ENCODE assay signal across 1 cellular context in the genomic region with DNA sequence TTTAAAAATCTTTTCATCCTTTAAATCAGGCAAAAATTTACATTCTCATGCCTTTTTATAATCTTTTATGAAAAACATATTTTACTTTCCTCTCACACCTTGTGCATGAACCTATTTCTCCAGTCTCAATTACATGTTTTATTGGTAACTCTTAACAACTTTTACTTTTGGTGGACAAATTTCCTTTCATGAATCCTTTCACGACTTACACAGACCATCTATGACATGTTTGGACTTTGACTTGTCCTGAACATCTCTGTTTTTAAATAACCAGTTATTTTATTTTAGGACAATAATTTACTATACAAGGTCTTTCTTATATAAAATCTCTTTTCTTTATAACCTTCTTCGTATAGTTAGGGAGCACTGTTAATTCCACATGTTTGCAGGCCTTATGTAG.
A peak's percentile ranks its signal among the peaks of the same experiment; 100 is the strongest.
TF ChIP-seq lines count a peak whose summit lies in the region.

No MANE protein-coding gene starts in this region.

TF ChIP-seq in HEK293, 187 proteins besides CTCF, POLR2A, EP300 and RAD21 (continued from another document):
- TF ChIP-seq, protein P1, sequence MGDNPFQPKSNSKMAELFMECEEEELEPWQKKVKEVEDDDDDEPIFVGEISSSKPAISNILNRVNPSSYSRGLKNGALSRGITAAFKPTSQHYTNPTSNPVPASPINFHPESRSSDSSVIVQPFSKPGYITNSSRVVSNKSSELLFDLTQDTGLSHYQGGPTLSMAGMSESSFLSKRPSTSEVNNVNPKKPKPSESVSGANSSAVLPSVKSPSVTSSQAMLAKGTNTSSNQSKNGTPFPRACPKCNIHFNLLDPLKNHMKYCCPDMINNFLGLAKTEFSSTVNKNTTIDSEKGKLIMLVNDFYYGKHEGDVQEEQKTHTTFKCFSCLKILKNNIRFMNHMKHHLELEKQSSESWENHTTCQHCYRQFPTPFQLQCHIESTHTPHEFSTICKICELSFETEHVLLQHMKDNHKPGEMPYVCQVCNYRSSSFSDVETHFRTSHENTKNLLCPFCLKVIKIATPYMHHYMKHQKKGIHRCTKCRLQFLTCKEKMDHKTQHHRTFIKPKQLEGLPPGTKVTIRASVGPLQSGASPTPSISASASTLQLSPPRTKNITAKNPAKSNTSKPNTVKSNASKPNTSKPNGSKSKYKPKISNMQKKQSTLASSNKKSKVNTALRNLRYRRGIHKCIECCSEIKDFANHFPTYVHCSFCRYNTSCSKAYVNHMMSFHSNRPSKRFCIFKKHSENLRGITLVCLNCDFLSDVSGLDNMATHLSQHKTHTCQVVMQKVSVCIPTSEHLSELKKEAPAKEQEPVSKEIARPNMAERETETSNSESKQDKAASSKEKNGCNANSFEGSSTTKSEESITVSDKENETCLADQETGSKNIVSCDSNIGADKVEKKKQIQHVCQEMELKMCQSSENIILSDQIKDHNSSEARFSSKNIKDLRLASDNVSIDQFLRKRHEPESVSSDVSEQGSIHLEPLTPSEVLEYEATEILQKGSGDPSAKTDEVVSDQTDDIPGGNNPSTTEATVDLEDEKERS (tag by site-specific recombination; IDR thresholded peaks at IDR 0.05) = peak; percentile 98
- TF ChIP-seq ZNF266 (tag by site-specific recombination; IDR thresholded peaks at IDR 0.05; ENCODE audit: low read depth) (no peak), ZFP3 (tag by site-specific recombination; IDR thresholded peaks at IDR 0.05; ENCODE audit: low read depth) (no peak), ZNF37A (tag by site-specific recombination; IDR thresholded peaks at IDR 0.05) (peak; percentile 81), ZNF404 (tag by site-specific recombination; IDR thresholded peaks at IDR 0.05) (0 out of 2 replicates have a peak, but pooled peaks have one; percentile 19), ZNF184 (tag by site-specific recombination; IDR thresholded peaks at IDR 0.05) (peak; percentile 92), ZNF596 (tag by site-specific recombination; IDR thresholded peaks at IDR 0.05) (no peak), ZEB2 (tag by site-specific recombination; IDR thresholded peaks at IDR 0.05) (no peak), ZNF366 (tag by site-specific recombination; conservative IDR thresholded peaks at IDR 0.05) (0 out of 2 replicates have a peak, but pooled peaks have one; percentile 15), ZNF677 (tag by site-specific recombination; IDR thresholded peaks at IDR 0.05) (0 out of 2 replicates have a peak, but pooled peaks have one; percentile 48), KLF8 (tag by site-specific recombination; IDR thresholded peaks at IDR 0.05) (no peak), ZNF302 (tag by site-specific recombination; IDR thresholded peaks at IDR 0.05; ENCODE audit: low read depth) (no peak), SETDB1 (IDR thresholded peaks at IDR 0.05; ENCODE audit: insufficient read length, low read length) (peak; percentile 100), ZNF529 (tag by site-specific recombination; IDR thresholded peaks at IDR 0.05; ENCODE audit: insufficient replicate concordance) (peak; percentile 87), ZNF549 (tag by site-specific recombination; IDR thresholded peaks at IDR 0.05) (peak; percentile 94), TRIM28 (IDR thresholded peaks at IDR 0.05; ENCODE audit: borderline replicate concordance, low read length) (peak; percentile 98), YY1 (tag by site-specific recombination; IDR thresholded peaks at IDR 0.05) (no peak), GFI1B (tag by site-specific recombination; IDR thresholded peaks at IDR 0.05) (peak; percentile 19; the same call in 1 of the 2 replicates), ZNF514 (tag by site-specific recombination; IDR thresholded peaks at IDR 0.05) (no peak), ZNF561 (tag by site-specific recombination; IDR thresholded peaks at IDR 0.05; ENCODE audit: borderline replicate concordance) (0 out of 2 replicates have a peak, but pooled peaks have one; percentile 19), HOXA7 (CRISPR knock-in tag; IDR thresholded peaks at IDR 0.05; ENCODE audit: borderline replicate concordance) (no peak), ZNF416 (tag by site-specific recombination; IDR thresholded peaks at IDR 0.05) (0 out of 2 replicates have a peak, but pooled peaks have one; percentile 53), HOXD13 (CRISPR knock-in tag; IDR thresholded peaks at IDR 0.05; ENCODE audit: borderline replicate concordance) (no peak), ZNF324 (tag by site-specific recombination; IDR thresholded peaks at IDR 0.05) (0 out of 2 replicates have a peak, but pooled peaks have one; percentile 49), KLF16 (tag by site-specific recombination; IDR thresholded peaks at IDR 0.05) (no peak), ZNF610 (tag by site-specific recombination; IDR thresholded peaks at IDR 0.05; ENCODE audit: borderline replicate concordance) (peak; percentile 84), ZNF544 (tag by site-specific recombination; IDR thresholded peaks at IDR 0.05) (no peak), KLF10 (tag by site-specific recombination; IDR thresholded peaks at IDR 0.05) (no peak)
- TF ChIP-seq, protein P2, sequence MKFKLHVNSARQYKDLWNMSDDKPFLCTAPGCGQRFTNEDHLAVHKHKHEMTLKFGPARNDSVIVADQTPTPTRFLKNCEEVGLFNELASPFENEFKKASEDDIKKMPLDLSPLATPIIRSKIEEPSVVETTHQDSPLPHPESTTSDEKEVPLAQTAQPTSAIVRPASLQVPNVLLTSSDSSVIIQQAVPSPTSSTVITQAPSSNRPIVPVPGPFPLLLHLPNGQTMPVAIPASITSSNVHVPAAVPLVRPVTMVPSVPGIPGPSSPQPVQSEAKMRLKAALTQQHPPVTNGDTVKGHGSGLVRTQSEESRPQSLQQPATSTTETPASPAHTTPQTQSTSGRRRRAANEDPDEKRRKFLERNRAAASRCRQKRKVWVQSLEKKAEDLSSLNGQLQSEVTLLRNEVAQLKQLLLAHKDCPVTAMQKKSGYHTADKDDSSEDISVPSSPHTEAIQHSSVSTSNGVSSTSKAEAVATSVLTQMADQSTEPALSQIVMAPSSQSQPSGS (tag by site-specific recombination; IDR thresholded peaks at IDR 0.05; ENCODE audit: low read depth) = no peak
- TF ChIP-seq, protein P3, sequence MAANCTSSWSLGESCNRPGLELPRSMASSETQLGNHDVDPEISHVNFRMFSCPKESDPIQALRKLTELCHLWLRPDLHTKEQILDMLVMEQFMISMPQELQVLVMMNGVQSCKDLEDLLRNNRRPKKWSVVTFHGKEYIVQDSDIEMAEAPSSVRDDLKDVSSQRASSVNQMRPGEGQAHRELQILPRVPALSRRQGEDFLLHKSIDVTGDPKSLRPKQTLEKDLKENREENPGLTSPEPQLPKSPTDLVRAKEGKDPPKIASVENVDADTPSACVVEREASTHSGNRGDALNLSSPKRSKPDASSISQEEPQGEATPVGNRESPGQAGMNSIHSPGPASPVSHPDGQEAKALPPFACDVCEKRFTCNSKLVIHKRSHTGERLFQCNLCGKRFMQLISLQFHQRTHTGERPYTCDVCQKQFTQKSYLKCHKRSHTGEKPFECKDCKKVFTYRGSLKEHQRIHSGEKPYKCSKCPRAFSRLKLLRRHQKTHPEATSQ (tag by site-specific recombination; IDR thresholded peaks at IDR 0.05) = no peak
- TF ChIP-seq, protein P4, sequence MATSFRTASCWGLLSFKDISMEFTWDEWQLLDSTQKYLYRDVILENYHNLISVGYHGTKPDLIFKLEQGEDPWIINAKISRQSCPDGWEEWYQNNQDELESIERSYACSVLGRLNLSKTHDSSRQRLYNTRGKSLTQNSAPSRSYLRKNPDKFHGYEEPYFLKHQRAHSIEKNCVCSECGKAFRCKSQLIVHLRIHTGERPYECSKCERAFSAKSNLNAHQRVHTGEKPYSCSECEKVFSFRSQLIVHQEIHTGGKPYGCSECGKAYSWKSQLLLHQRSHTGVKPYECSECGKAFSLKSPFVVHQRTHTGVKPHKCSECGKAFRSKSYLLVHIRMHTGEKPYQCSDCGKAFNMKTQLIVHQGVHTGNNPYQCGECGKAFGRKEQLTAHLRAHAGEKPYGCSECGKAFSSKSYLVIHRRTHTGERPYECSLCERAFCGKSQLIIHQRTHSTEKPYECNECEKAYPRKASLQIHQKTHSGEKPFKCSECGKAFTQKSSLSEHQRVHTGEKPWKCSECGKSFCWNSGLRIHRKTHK (tag by site-specific recombination; IDR thresholded peaks at IDR 0.05) = peak; percentile 48
- TF ChIP-seq, protein P5, sequence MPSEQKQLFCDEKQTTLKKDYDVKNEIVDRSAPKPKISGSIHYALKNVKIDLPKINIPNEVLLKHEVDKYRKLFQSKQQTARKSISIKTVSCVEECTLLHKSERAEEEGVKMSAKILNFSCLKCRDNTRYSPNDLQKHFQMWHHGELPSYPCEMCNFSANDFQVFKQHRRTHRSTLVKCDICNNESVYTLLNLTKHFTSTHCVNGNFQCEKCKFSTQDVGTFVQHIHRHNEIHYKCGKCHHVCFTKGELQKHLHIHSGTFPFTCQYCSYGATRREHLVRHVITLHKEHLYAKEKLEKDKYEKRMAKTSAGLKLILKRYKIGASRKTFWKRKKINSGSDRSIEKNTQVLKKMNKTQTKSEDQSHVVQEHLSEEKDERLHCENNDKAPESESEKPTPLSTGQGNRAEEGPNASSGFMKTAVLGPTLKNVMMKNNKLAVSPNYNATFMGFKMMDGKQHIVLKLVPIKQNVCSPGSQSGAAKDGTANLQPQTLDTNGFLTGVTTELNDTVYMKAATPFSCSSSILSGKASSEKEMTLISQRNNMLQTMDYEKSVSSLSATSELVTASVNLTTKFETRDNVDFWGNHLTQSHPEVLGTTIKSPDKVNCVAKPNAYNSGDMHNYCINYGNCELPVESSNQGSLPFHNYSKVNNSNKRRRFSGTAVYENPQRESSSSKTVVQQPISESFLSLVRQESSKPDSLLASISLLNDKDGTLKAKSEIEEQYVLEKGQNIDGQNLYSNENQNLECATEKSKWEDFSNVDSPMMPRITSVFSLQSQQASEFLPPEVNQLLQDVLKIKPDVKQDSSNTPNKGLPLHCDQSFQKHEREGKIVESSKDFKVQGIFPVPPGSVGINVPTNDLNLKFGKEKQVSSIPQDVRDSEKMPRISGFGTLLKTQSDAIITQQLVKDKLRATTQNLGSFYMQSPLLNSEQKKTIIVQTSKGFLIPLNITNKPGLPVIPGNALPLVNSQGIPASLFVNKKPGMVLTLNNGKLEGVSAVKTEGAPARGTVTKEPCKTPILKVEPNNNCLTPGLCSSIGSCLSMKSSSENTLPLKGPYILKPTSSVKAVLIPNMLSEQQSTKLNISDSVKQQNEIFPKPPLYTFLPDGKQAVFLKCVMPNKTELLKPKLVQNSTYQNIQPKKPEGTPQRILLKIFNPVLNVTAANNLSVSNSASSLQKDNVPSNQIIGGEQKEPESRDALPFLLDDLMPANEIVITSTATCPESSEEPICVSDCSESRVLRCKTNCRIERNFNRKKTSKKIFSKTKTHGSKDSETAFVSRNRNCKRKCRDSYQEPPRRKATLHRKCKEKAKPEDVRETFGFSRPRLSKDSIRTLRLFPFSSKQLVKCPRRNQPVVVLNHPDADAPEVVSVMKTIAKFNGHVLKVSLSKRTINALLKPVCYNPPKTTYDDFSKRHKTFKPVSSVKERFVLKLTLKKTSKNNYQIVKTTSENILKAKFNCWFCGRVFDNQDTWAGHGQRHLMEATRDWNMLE (tag by site-specific recombination; conservative IDR thresholded peaks at IDR 0.05; ENCODE audit: low read depth) = peak; percentile 78
